8 cellular contexts compared by ENCODE assay signal in the genomic region with DNA sequence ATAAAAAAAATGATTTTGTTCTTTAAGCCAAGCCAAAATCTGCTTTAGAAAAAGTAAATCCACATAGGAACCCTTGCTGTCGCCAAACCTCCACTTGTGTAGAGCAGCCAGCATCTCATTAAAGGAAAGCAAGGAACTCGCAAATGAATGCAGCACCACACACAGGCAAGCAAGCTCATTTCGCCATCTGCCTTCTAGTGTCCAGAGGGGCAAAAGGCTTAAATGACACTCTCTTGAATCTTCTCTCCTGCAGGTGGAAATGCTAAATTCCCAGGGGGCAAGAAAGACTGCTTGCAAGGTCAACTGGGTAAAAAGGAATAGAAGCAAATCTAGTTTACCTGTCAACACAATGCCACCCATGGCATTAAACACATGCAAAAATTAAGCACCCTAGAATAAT. TPM values are rescaled to one million over a fixed set of nuclear protein-coding genes. Genes with fewer than 3 reads are reported as not detected.
DNase-seq lines count a peak whose midpoint lies in the region; ATAC-seq and TF ChIP-seq lines count a peak whose summit lies in the region.

No MANE protein-coding gene starts in this region.

- H3K27ac ChIP-seq in spleen, result no peak overlapping the region

- H3K4me1 ChIP-seq in ES-I3 (ENCODE audit: insufficient read depth, low read length) (peaks cover 20% of the 10 kb centered on the region), spleen (peaks cover 0 to 33% (median 17%) of the 10 kb centered on the region in 6 donors)

- H3K27me3 ChIP-seq in spleen (replicated peaks in 1 of 7), result peaks cover 0 to 62% (median 8%) of the 10 kb centered on the region in 7 donors

- H3K9me3 ChIP-seq in ES-I3 (ENCODE audit: control insufficient read depth, insufficient read depth, low read length), result no peaks in the 10 kb centered on the region
- H3K9me3 ChIP-seq in spleen, result no peaks in the 10 kb centered on the region

- 39 to 53% (median 51%) methylated on average over 3 of the region's 3 CpGs for WGBS in spleen, 5 donors

- intact Hi-C loops in spleen (cut with DNase I; ENCODE audit: low total_unique reads), result loop anchor here (10.0 kb wide), 1 partner anchor 91 kb away; no protein-coding TSS in a partner anchor

- no peak for TF ChIP-seq POLR2A in spleen (IDR thresholded peaks at IDR 0.05)

- H3K4me3 ChIP-seq in cardiac fibroblast (replicated peaks in 1 of 2; ENCODE audit: low read depth in 2 of 2, low read length in 2 of 2) (no peak overlapping the region), spleen (no peak overlapping the region)

- H3K36me3 Mint-ChIP-seq in natural killer cell treated with Interleukin-12 subunit alpha and Interleukin-12 subunit beta and Interleukin-15 and Interleukin-18, amount 100 ng/mL, for 72 hours, result no peaks in the 10 kb centered on the region

- DNase-seq in NCI-H2227 (lab: John Stamatoyannopoulos, UW; ENCODE audit: unreplicated experiment), result peak; percentile 48
- DNase-seq in cardiac fibroblast (ENCODE audit: low read depth in 2 of 2), result peak; percentile 50 to 70
- DNase-seq in pons (ENCODE audit: low spot score), result peak; percentile 81
- DNase-seq in spleen, result no peak
- no peak for DNase-seq in natural killer cell treated with Interleukin-12 subunit alpha and Interleukin-12 subunit beta and Interleukin-15 and Interleukin-18, amount 100 ng/mL, for 72 hours (ENCODE audit: low spot score)

- peak; percentile 44 for ATAC-seq in GM21786 (IDR thresholded peaks at IDR 0.05; ENCODE audit: unreplicated experiment)
- no peak for ATAC-seq in GM21360 (IDR thresholded peaks at IDR 0.05; ENCODE audit: unreplicated experiment)
- ATAC-seq in natural killer cell treated with Interleukin-12 subunit alpha and Interleukin-12 subunit beta and Interleukin-15 and Interleukin-18, amount 100 ng/mL, for 72 hours, result no peak

- no peaks in the 10 kb centered on the region for H3K9me3 Mint-ChIP-seq in natural killer cell treated with Interleukin-12 subunit alpha and Interleukin-12 subunit beta and Interleukin-15 and Interleukin-18, amount 100 ng/mL, for 72 hours

- H3K27ac Mint-ChIP-seq in natural killer cell treated with Interleukin-12 subunit alpha and Interleukin-12 subunit beta and Interleukin-15 and Interleukin-18, amount 100 ng/mL, for 72 hours, result no peak overlapping the region

- H3K36me3 ChIP-seq in ES-I3 (ENCODE audit: insufficient read depth, low read length), result no peaks in the 10 kb centered on the region
- no peaks in the 10 kb centered on the region for H3K36me3 ChIP-seq in spleen

- peak overlapping the region; percentile 92; the same call in 1 of the 2 replicates for H3K9ac ChIP-seq in ES-I3 (ENCODE audit: low read depth, low read length)

- H3K27me3 Mint-ChIP-seq in natural killer cell treated with Interleukin-12 subunit alpha and Interleukin-12 subunit beta and Interleukin-15 and Interleukin-18, amount 100 ng/mL, for 72 hours, result peaks cover 43 to 50% of the 10 kb centered on the region in 2 donors

- H3K4me1 Mint-ChIP-seq in natural killer cell treated with Interleukin-12 subunit alpha and Interleukin-12 subunit beta and Interleukin-15 and Interleukin-18, amount 100 ng/mL, for 72 hours (ENCODE audit: low read depth in 2 of 2), result peaks cover 0 to 9% of the 10 kb centered on the region in 2 donors

- no peak overlapping the region for H3K4me3 Mint-ChIP-seq in natural killer cell treated with Interleukin-12 subunit alpha and Interleukin-12 subunit beta and Interleukin-15 and Interleukin-18, amount 100 ng/mL, for 72 hours

- peak; percentile 26 for TF ChIP-seq CTCF in cardiac fibroblast (IDR thresholded peaks at IDR 0.05; ENCODE audit: low read depth, low read length)
- no peak for TF ChIP-seq CTCF in spleen (IDR thresholded peaks at IDR 0.05 in 8 of 11, conservative IDR thresholded peaks at IDR 0.05 in 3 of 11)

RNA-seq across cellular contexts. Expression of a gene that starts 2.4 kb away (rescaled TPM):
- 1 to 10 TPM; 1.8 to 3.5 (median 2.1) TPM for total RNA-seq in spleen
- 1 to 10 TPM in 1 of 3 donors, under 1 TPM in 2; 0.59 to 1.1 (median 0.67) TPM for polyA plus RNA-seq in spleen
- 1 to 10 TPM in 1 of 2 donors, under 1 TPM in 1; 0.45 to 1.7 TPM for total RNA-seq in natural killer cell treated with Interleukin-12 subunit alpha and Interleukin-12 subunit beta and Interleukin-15 and Interleukin-18, amount 100 ng/mL, for 72 hours

Comparison
In these comparisons a context has a peak if more than half of its experiments do, and no peak if none do; other contexts are left out.
1. DNase-seq: peak in NCI-H2227 (single experiment), cardiac fibroblast (2 of 2) and pons (single experiment); none in spleen (single experiment) and natural killer cell treated with Interleukin-12 subunit alpha and Interleukin-12 subunit beta and Interleukin-15 and Interleukin-18, amount 100 ng/mL, for 72 hours (single experiment).